ENCODE assay signal across 10 cellular contexts in the genomic region with DNA sequence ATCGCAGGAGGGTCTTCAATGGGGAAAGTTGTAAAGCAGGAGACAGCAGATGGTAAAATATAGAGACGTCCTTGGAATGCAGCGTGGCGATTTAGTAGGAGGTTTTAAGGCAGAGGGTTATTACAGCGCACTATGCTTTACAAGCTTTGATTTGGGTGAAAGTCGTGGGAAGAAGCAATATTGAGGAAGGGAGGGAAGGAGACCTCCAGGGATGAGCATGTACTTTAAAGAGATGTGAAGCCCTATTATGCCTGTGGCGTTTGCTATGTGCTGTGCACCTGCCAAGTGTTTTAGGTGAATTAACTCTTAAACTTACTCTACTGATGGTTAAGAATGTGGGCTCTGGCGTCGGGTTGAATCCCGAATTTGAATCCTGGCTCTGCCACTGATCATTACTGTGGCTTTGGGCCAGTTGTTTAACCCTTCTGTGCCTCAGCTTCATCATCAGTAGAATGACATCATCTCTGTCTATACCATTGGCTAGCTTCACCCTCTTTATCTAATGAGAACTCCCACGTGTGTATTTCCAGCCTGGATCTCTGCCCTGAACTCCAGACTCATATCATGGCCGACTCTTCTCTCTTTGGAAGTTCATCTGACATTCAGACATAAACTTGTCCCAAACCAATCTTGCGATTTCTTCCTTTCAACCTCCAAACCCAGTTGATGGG. TPM values are rescaled to one million over a fixed set of nuclear protein-coding genes. Genes with fewer than 3 reads are reported as not detected.
A peak's percentile ranks its signal among the peaks of the same experiment; 100 is the strongest.
DNase-seq lines count a peak whose midpoint lies in the region; ATAC-seq and TF ChIP-seq lines count a peak whose summit lies in the region.
"Had no signal": no experiment of that assay in that cellular context is flagged by ENCODE, and none has a peak within 500 bp of the region (broad histone marks: within the 10 kb centered on the region; RNA-seq: fewer than 3 reads in every experiment).

No MANE protein-coding gene starts in this region.

- TF ChIP-seq POLR2A in right lobe of liver (IDR thresholded peaks at IDR 0.05): no peak

- DNase-seq in brain microvascular endothelial cell: peak; percentile 23
- DNase-seq in right lobe of liver: no peak
- DNase-seq in KBM-7: no peak

- H3K4me1 ChIP-seq in HUES48 (ENCODE audit: control insufficient read depth, insufficient read depth, low read length) (peaks cover 2% of the 10 kb centered on the region; the same call in 1 of the 2 replicates), right lobe of liver (peaks cover 0 to 9% (median under 1%) of the 10 kb centered on the region in 4 donors)

- H3K27ac ChIP-seq in 22Rv1: peak overlapping the region; percentile 53
- no peak overlapping the region for H3K27ac ChIP-seq in HUES48 (ENCODE audit: low read depth, low read length)
- H3K27ac ChIP-seq in brain microvascular endothelial cell: peak overlapping the region; percentile 59
- peak overlapping the region; percentile 33 to 55 (median 41) for H3K27ac ChIP-seq in right lobe of liver

- H3K27ac Mint-ChIP-seq in stimulated activated memory B cell treated with anti-CD40 and anti-IgM and Interleukin-4, amounts not matched to agents 10 μg/mL and 1 μg/mL and 100 μg/mL, for 72 hours: no peak overlapping the region
- H3K27ac Mint-ChIP-seq: activated CD8-positive, alpha-beta T cell treated with anti-CD3 and anti-CD28 coated beads, Interleukin-2, amount 10 ng/mL, durations not matched to agents 7 days and 5 days had no signal

- ATAC-seq in right lobe of liver (no peak), GM21825 (IDR thresholded peaks at IDR 0.05; ENCODE audit: unreplicated experiment) (no peak), GM21447 (IDR thresholded peaks at IDR 0.05; ENCODE audit: unreplicated experiment) (no peak)
- ATAC-seq in stimulated activated memory B cell treated with anti-CD40 and anti-IgM and Interleukin-4, amounts not matched to agents 10 μg/mL and 1 μg/mL and 100 μg/mL, for 72 hours: no peak

- H3K9ac ChIP-seq in HUES48 (ENCODE audit: low read depth, low read length): peak overlapping the region; percentile 45

- intact Hi-C loops in right lobe of liver (cut with DNase I): no loop called here

- H3K9me3 Mint-ChIP-seq in stimulated activated memory B cell treated with anti-CD40 and anti-IgM and Interleukin-4, amounts not matched to agents 10 μg/mL and 1 μg/mL and 100 μg/mL, for 72 hours: no peaks in the 10 kb centered on the region
- H3K9me3 Mint-ChIP-seq: neural crest cell had no signal

- TF ChIP-seq CTCF in 22Rv1 (IDR thresholded peaks at IDR 0.05): no peak
- no peak for TF ChIP-seq CTCF in brain microvascular endothelial cell (IDR thresholded peaks at IDR 0.05; ENCODE audit: low read depth, low read length, missing control alignments)
- no peak for TF ChIP-seq CTCF in right lobe of liver (IDR thresholded peaks at IDR 0.05)

- peaks cover 36% of the 10 kb centered on the region for H3K36me3 Mint-ChIP-seq in stimulated activated memory B cell treated with anti-CD40 and anti-IgM and Interleukin-4, amounts not matched to agents 10 μg/mL and 1 μg/mL and 100 μg/mL, for 72 hours

- H3K4me1 Mint-ChIP-seq in stimulated activated memory B cell treated with anti-CD40 and anti-IgM and Interleukin-4, amounts not matched to agents 10 μg/mL and 1 μg/mL and 100 μg/mL, for 72 hours: peaks cover 24% of the 10 kb centered on the region

- H3K27me3 ChIP-seq in HUES48 (ENCODE audit: control insufficient read depth, insufficient read depth, low read length) (no peaks in the 10 kb centered on the region), brain microvascular endothelial cell (replicated peaks) (no peaks in the 10 kb centered on the region), right lobe of liver (no peaks in the 10 kb centered on the region)

- H3K4me3 ChIP-seq in HUES48 (ENCODE audit: low read depth, low read length) (peak overlapping the region; percentile 87), brain microvascular endothelial cell (ENCODE audit: low read depth, low read length) (peak overlapping the region; percentile 94), right lobe of liver (peak overlapping the region; percentile 69 to 74 (median 72))

- H3K4me3 Mint-ChIP-seq in stimulated activated memory B cell treated with anti-CD40 and anti-IgM and Interleukin-4, amounts not matched to agents 10 μg/mL and 1 μg/mL and 100 μg/mL, for 72 hours: no peak overlapping the region
- H3K4me3 Mint-ChIP-seq: activated CD8-positive, alpha-beta T cell treated with anti-CD3 and anti-CD28 coated beads, Interleukin-2, amount 10 ng/mL, durations not matched to agents 7 days and 5 days; neural crest cell had no signal

- H3K27me3 Mint-ChIP-seq in stimulated activated memory B cell treated with anti-CD40 and anti-IgM and Interleukin-4, amounts not matched to agents 10 μg/mL and 1 μg/mL and 100 μg/mL, for 72 hours: peaks cover 24% of the 10 kb centered on the region

- WGBS in right lobe of liver (ENCODE audit: insufficient coverage, low coverage, low lambda C conversion rate, missing lambda C conversion rate): 10% methylated on average over 13 of the region's 13 CpGs

- H3K36me3 ChIP-seq in HUES48 (ENCODE audit: control insufficient read depth, insufficient read depth, low read length) (no peaks in the 10 kb centered on the region; the same call in 1 of the 2 replicates), brain microvascular endothelial cell (replicated peaks) (peaks cover 2% of the 10 kb centered on the region), right lobe of liver (no peaks in the 10 kb centered on the region)

- H3K9me3 ChIP-seq in HUES48 (ENCODE audit: control insufficient read depth, insufficient read depth, low read length) (no peaks in the 10 kb centered on the region), right lobe of liver (no peaks in the 10 kb centered on the region)

- in situ Hi-C loops in brain microvascular endothelial cell (cut with HindIII; ENCODE audit: low pct_ligation_motif_present, low sequenced_read_pairs) (no loop called here), KBM-7 (cut with MboI; ENCODE audit: low pct_unique_long_range_greater_than_20kb, low sequenced_read_pairs) (no loop called here)

RNA-seq across cellular contexts. Expression of gene CCDC61, which starts 0.6 kb away (rescaled TPM):
- 1 to 10 TPM; 5.8 to 9.7 (median 8.1) TPM for total RNA-seq in right lobe of liver

RNA-seq across cellular contexts. Expression of gene NOVA2, which starts 22.2 kb away (rescaled TPM):
- 1 to 10 TPM in 2 of 6 experiments, under 1 TPM in 4; 0.66 to 2.5 (median 0.85) TPM for total RNA-seq in right lobe of liver
- total RNA-seq: activated CD8-positive, alpha-beta T cell treated with anti-CD3 and anti-CD28 coated beads, Interleukin-2, amount 10 ng/mL, durations not matched to agents 7 days and 5 days had no signal

RNA-seq across cellular contexts. Expression of gene PGLYRP1, which starts 27.0 kb away (rescaled TPM):
- 1 to 10 TPM in 1 of 6 experiments, under 1 TPM in 1, not detected in 4; 0.86 to 1.1 TPM for total RNA-seq in right lobe of liver
- total RNA-seq: activated CD8-positive, alpha-beta T cell treated with anti-CD3 and anti-CD28 coated beads, Interleukin-2, amount 10 ng/mL, durations not matched to agents 7 days and 5 days; neural crest cell had no signal

RNA-seq across cellular contexts. Expression of gene IGFL4, which starts 45.0 kb away (rescaled TPM):
- total RNA-seq in right lobe of liver: not detected
- total RNA-seq: activated CD8-positive, alpha-beta T cell treated with anti-CD3 and anti-CD28 coated beads, Interleukin-2, amount 10 ng/mL, durations not matched to agents 7 days and 5 days had no signal
